ENCODE assay signal across 1 cellular context in the genomic region with DNA sequence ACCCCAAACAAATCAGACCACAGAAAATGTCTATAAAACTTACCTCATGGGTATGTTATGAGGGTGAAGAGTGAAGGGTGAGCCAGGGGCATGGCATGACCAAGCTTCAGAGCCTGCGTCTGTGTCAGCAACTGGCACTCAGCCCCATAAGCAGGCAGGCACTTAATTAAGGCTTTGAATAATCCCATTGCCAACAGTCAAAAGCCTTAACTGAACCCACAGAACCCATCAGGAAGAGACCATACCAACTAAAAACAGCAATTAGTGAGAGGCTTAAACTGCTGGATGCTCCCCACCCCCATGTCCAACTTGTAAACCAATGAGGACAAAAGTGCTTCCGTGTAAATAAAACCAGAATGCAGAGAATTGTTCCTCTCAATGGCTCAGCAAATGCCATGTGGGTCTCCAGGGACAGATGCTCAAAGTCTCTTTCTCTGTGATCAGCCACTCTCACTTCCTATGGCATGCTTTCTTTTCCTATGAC.
TF ChIP-seq lines count a peak whose summit lies in the region.

No MANE protein-coding gene starts in this region.

TF ChIP-seq in HepG2, 621 proteins besides CTCF, POLR2A, EP300 and RAD21 (continued from another document and continues in another):
- TF ChIP-seq, protein P1, sequence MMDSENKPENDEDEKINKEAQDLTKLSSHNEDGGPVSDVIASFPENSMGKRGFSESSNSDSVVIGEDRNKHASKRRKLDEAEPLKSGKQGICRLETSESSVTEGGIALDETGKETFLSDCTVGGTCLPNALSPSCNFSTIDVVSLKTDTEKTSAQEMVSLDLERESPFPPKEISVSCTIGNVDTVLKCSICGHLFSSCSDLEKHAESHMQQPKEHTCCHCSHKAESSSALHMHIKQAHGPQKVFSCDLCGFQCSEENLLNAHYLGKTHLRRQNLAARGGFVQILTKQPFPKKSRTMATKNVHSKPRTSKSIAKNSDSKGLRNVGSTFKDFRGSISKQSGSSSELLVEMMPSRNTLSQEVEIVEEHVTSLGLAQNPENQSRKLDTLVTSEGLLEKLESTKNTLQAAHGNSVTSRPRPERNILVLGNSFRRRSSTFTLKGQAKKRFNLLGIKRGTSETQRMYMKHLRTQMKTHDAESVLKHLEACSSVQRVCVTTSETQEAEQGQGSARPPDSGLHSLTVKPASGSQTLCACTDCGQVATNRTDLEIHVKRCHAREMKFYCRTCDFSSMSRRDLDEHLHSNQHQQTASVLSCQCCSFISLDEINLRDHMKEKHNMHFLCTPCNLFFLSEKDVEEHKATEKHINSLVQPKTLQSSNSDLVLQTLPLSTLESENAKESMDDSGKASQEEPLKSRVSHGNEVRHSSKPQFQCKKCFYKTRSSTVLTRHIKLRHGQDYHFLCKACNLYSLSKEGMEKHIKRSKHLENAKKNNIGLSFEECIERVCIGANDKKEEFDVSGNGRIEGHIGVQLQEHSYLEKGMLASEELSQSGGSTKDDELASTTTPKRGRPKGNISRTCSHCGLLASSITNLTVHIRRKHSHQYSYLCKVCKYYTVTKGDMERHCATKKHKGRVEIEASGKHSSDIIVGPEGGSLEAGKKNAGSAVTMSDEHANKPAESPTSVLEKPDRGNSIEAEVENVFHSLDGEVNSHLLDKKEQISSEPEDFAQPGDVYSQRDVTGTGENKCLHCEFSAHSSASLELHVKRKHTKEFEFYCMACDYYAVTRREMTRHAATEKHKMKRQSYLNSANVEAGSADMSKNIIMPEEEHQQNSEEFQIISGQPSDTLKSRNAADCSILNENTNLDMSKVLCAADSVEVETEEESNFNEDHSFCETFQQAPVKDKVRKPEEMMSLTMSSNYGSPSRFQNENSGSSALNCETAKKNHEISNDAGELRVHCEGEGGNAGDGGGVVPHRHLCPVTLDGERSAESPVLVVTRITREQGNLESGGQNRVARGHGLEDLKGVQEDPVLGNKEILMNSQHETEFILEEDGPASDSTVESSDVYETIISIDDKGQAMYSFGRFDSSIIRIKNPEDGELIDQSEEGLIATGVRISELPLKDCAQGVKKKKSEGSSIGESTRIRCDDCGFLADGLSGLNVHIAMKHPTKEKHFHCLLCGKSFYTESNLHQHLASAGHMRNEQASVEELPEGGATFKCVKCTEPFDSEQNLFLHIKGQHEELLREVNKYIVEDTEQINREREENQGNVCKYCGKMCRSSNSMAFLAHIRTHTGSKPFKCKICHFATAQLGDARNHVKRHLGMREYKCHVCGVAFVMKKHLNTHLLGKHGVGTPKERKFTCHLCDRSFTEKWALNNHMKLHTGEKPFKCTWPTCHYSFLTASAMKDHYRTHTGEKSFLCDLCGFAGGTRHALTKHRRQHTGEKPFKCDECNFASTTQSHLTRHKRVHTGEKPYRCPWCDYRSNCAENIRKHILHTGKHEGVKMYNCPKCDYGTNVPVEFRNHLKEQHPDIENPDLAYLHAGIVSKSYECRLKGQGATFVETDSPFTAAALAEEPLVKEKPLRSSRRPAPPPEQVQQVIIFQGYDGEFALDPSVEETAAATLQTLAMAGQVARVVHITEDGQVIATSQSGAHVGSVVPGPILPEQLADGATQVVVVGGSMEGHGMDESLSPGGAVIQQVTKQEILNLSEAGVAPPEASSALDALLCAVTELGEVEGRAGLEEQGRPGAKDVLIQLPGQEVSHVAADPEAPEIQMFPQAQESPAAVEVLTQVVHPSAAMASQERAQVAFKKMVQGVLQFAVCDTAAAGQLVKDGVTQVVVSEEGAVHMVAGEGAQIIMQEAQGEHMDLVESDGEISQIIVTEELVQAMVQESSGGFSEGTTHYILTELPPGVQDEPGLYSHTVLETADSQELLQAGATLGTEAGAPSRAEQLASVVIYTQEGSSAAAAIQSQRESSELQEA (CRISPR knock-in tag; IDR thresholded peaks at IDR 0.05; ENCODE audit: not compliant biosample characterization), result no peak
- TF ChIP-seq, protein P2, sequence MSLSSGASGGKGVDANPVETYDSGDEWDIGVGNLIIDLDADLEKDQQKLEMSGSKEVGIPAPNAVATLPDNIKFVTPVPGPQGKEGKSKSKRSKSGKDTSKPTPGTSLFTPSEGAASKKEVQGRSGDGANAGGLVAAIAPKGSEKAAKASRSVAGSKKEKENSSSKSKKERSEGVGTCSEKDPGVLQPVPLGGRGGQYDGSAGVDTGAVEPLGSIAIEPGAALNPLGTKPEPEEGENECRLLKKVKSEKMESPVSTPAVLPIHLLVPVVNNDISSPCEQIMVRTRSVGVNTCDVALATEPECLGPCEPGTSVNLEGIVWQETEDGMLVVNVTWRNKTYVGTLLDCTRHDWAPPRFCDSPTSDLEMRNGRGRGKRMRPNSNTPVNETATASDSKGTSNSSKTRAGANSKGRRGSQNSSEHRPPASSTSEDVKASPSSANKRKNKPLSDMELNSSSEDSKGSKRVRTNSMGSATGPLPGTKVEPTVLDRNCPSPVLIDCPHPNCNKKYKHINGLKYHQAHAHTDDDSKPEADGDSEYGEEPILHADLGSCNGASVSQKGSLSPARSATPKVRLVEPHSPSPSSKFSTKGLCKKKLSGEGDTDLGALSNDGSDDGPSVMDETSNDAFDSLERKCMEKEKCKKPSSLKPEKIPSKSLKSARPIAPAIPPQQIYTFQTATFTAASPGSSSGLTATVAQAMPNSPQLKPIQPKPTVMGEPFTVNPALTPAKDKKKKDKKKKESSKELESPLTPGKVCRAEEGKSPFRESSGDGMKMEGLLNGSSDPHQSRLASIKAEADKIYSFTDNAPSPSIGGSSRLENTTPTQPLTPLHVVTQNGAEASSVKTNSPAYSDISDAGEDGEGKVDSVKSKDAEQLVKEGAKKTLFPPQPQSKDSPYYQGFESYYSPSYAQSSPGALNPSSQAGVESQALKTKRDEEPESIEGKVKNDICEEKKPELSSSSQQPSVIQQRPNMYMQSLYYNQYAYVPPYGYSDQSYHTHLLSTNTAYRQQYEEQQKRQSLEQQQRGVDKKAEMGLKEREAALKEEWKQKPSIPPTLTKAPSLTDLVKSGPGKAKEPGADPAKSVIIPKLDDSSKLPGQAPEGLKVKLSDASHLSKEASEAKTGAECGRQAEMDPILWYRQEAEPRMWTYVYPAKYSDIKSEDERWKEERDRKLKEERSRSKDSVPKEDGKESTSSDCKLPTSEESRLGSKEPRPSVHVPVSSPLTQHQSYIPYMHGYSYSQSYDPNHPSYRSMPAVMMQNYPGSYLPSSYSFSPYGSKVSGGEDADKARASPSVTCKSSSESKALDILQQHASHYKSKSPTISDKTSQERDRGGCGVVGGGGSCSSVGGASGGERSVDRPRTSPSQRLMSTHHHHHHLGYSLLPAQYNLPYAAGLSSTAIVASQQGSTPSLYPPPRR (CRISPR knock-in tag; IDR thresholded peaks at IDR 0.05; ENCODE audit: borderline replicate concordance), result peak; percentile 45; the same call in 1 of the 2 replicates
- TF ChIP-seq ZNF292 (CRISPR knock-in tag; IDR thresholded peaks at IDR 0.05; ENCODE audit: borderline replicate concordance, low read depth) (0 out of 2 replicates have a peak, but pooled peaks have one; percentile 43), NR2F6 (IDR thresholded peaks at IDR 0.05) (peak; percentile 43; the same call in 1 of the 2 replicates), NR2F6 (CRISPR knock-in tag; IDR thresholded peaks at IDR 0.05) (peak; percentile 46; the same call in 1 of the 2 replicates), CCDC6 (CRISPR knock-in tag; IDR thresholded peaks at IDR 0.05) (peak; percentile 48; the same call in 1 of the 2 replicates), ZNF792 (CRISPR knock-in tag; IDR thresholded peaks at IDR 0.05) (0 out of 2 replicates have a peak, but pooled peaks have one; percentile 53), ELF3 (CRISPR knock-in tag; IDR thresholded peaks at IDR 0.05) (peak; percentile 90), PAWR (CRISPR knock-in tag; IDR thresholded peaks at IDR 0.05; ENCODE audit: borderline replicate concordance) (no peak), TEAD3 (CRISPR knock-in tag; optimal IDR thresholded peaks at IDR 0.05; ENCODE audit: borderline replicate concordance) (peak; percentile 78), LCORL (IDR thresholded peaks at IDR 0.05) (no peak), LCORL (CRISPR knock-in tag; IDR thresholded peaks at IDR 0.05) (peak; percentile 67), CEBPG (CRISPR knock-in tag; IDR thresholded peaks at IDR 0.05) (peak; percentile 30; the same call in 1 of the 2 replicates), HDAC1 (CRISPR knock-in tag; IDR thresholded peaks at IDR 0.05) (peak; percentile 19; the same call in 1 of the 2 replicates), TBX2 (CRISPR knock-in tag; IDR thresholded peaks at IDR 0.05; ENCODE audit: borderline replicate concordance) (peak; percentile 75; the same call in 1 of the 2 replicates), JUN (CRISPR knock-in tag; IDR thresholded peaks at IDR 0.05) (0 out of 2 replicates have a peak, but pooled peaks have one; percentile 26)
- TF ChIP-seq, protein P3, sequence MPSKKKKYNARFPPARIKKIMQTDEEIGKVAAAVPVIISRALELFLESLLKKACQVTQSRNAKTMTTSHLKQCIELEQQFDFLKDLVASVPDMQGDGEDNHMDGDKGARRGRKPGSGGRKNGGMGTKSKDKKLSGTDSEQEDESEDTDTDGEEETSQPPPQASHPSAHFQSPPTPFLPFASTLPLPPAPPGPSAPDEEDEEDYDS (CRISPR knock-in tag; IDR thresholded peaks at IDR 0.05), result peak; percentile 58
- TF ChIP-seq, protein P4, sequence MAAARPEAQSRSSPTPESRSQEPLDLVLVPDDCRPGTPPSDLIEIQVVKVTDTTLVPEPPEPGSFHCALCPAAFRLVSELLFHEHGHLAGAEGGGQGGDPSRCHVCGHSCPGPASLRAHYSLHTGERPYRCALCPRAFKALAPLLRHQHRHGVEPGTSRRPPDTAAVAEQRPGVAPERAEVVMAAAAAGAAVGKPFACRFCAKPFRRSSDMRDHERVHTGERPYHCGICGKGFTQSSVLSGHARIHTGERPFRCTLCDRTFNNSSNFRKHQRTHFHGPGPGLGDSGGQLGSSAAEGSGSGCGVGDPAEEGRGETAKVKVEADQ (CRISPR knock-in tag; IDR thresholded peaks at IDR 0.05; ENCODE audit: borderline replicate concordance), result peak; percentile 40; the same call in 1 of the 2 replicates
- TF ChIP-seq, protein P5, sequence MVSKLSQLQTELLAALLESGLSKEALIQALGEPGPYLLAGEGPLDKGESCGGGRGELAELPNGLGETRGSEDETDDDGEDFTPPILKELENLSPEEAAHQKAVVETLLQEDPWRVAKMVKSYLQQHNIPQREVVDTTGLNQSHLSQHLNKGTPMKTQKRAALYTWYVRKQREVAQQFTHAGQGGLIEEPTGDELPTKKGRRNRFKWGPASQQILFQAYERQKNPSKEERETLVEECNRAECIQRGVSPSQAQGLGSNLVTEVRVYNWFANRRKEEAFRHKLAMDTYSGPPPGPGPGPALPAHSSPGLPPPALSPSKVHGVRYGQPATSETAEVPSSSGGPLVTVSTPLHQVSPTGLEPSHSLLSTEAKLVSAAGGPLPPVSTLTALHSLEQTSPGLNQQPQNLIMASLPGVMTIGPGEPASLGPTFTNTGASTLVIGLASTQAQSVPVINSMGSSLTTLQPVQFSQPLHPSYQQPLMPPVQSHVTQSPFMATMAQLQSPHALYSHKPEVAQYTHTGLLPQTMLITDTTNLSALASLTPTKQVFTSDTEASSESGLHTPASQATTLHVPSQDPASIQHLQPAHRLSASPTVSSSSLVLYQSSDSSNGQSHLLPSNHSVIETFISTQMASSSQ (IDR thresholded peaks at IDR 0.05; ENCODE audit: low read depth), result peak; percentile 46; the same call in 1 of the 2 replicates
- TF ChIP-seq, protein P5 (CRISPR knock-in tag; IDR thresholded peaks at IDR 0.05; ENCODE audit: borderline replicate concordance), result no peak; the same call in 1 of the 2 replicates
- TF ChIP-seq, protein P6, sequence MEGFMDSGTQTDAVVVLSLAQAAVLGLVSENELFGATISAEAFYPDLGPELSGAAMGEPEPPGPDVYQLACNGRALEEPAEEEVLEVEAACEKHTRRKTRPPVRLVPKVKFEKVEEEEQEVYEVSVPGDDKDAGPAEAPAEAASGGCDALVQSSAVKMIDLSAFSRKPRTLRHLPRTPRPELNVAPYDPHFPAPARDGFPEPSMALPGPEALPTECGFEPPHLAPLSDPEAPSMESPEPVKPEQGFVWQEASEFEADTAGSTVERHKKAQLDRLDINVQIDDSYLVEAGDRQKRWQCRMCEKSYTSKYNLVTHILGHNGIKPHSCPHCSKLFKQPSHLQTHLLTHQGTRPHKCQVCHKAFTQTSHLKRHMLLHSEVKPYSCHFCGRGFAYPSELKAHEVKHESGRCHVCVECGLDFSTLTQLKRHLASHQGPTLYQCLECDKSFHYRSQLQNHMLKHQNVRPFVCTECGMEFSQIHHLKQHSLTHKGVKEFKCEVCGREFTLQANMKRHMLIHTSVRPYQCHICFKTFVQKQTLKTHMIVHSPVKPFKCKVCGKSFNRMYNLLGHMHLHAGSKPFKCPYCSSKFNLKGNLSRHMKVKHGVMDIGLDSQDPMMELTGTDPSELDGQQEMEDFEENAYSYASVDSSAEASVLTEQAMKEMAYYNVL (CRISPR knock-in tag; IDR thresholded peaks at IDR 0.05; ENCODE audit: borderline replicate concordance), result peak; percentile 81; the same call in 1 of the 2 replicates
- TF ChIP-seq, protein P7, sequence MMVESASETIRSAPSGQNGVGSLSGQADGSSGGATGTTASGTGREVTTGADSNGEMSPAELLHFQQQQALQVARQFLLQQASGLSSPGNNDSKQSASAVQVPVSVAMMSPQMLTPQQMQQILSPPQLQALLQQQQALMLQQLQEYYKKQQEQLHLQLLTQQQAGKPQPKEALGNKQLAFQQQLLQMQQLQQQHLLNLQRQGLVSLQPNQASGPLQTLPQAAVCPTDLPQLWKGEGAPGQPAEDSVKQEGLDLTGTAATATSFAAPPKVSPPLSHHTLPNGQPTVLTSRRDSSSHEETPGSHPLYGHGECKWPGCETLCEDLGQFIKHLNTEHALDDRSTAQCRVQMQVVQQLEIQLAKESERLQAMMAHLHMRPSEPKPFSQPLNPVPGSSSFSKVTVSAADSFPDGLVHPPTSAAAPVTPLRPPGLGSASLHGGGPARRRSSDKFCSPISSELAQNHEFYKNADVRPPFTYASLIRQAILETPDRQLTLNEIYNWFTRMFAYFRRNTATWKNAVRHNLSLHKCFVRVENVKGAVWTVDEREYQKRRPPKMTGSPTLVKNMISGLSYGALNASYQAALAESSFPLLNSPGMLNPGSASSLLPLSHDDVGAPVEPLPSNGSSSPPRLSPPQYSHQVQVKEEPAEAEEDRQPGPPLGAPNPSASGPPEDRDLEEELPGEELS (CRISPR knock-in tag; IDR thresholded peaks at IDR 0.05), result peak; percentile 88
